8 cellular contexts compared by ENCODE assay signal in the genomic region with DNA sequence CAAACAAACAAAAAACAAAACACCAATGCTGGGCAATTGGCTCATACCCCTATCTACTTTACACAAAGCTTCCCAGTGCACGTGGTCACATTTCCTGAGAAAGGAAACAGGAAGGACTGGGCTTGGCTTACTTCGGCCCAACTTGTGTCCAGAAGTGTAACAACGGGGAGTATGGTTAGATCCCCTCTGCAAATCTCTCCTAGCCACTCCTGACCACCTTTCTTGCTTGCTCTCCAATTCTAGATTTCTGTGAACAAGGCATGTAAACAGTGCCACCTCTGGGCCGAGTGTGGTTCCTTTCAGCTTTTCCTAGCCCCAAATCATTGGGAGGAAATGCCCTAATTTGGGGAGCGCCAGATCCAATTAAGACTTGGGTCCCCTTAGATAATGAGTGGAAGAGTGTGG. TPM values are rescaled to one million over a fixed set of nuclear protein-coding genes. Genes with fewer than 3 reads are reported as not detected.
DNase-seq lines count a peak whose midpoint lies in the region; ATAC-seq, FAIRE-seq and TF ChIP-seq lines count a peak whose summit lies in the region.

No MANE protein-coding gene starts in this region.

- no peaks in the 10 kb centered on the region for H3K79me2 ChIP-seq in PC-9 (ENCODE audit: low read depth)

- intact Hi-C loops in PC-9 (cut with micrococcal nuclease; ENCODE audit: unreplicated experiment), result loop anchor here (2.0 kb wide), 1 partner anchor 77 kb away; no protein-coding TSS in a partner anchor
- intact Hi-C loops in posterior cingulate gyrus (cut with DNase I), result no loop called here
- intact Hi-C loops in lower leg skin (cut with DNase I; ENCODE audit: low total_unique reads), result no loop called here

- ATAC-seq in GM21825 (IDR thresholded peaks at IDR 0.05; ENCODE audit: unreplicated experiment), result no peak
- ATAC-seq in stimulated activated naive CD8-positive, alpha-beta T cell treated with anti-CD3 and anti-CD28 coated beads, Interleukin-15, Interleukin-2, amounts not matched to agents 100 U/mL and 50 U/mL, for 24 hours, result no peak

- no peaks in the 10 kb centered on the region for H3F3A ChIP-seq in PC-9 (ENCODE audit: insufficient read depth, low read depth)

- no peak for FAIRE-seq in H54 (lab: Jason Lieb, UNC)

- peak; percentile 39; the same call in 1 of the 2 replicates for TF ChIP-seq CTCF in PC-9 (conservative IDR thresholded peaks at IDR 0.05)
- no peak for TF ChIP-seq CTCF in lower leg skin (IDR thresholded peaks at IDR 0.05)

- 60 to 65% methylated on average over 5 of the region's 5 CpGs for WGBS in lower leg skin, 2 donors

- H3K4me1 ChIP-seq in PC-9 (replicated peaks; ENCODE audit: insufficient read depth), result no peaks in the 10 kb centered on the region

- no peaks in the 10 kb centered on the region for H3K36me3 ChIP-seq in PC-9 (ENCODE audit: low read depth)

- no peak for TF ChIP-seq POLR2A in H54 (IDR thresholded peaks at IDR 0.05; ENCODE audit: low read depth, low read length)
- no peak for TF ChIP-seq POLR2A in lower leg skin (IDR thresholded peaks at IDR 0.05)

- H3K4me2 ChIP-seq in PC-9, result no peak overlapping the region

- peak; percentile 26 for DNase-seq in EH (ENCODE audit: low read depth)
- DNase-seq in PC-9, result no peak
- DNase-seq in fibroblast of peridontal ligament (ENCODE audit: extremely low read depth), result peak; percentile 37
- peak in 6 of 10 donors; percentile 26 to 54 (median 42) for DNase-seq in posterior cingulate gyrus
- no peak for DNase-seq in H54 (ENCODE audit: insufficient read length, low spot score)
- DNase-seq in lower leg skin (ENCODE audit: low spot score in 2 of 2), result no peak
- DNase-seq in stimulated activated naive CD8-positive, alpha-beta T cell treated with anti-CD3 and anti-CD28 coated beads, Interleukin-15, Interleukin-2, amounts not matched to agents 100 U/mL and 50 U/mL, for 24 hours, result no peak

- no TSS peak for BruUV-seq in PC-9 (replicated peaks; lab: Mats Ljungman, UMichigan)

- H3K27ac ChIP-seq in PC-9, result no peak overlapping the region

- no peak overlapping the region for H3K4me3 ChIP-seq in PC-9
- no peak overlapping the region for H3K4me3 ChIP-seq in lower leg skin (ENCODE audit: low read depth, poor library complexity, severe bottlenecking)

- H3K9me2 ChIP-seq in PC-9 (ENCODE audit: insufficient read depth), result no peaks in the 10 kb centered on the region

- POLR2A ChIA-PET in PC-9 (lab: Charles Lee; ENCODE audit: unreplicated experiment), result no interaction called here

- H3K27me3 ChIP-seq in PC-9 (ENCODE audit: insufficient read depth, low read depth), result no peaks in the 10 kb centered on the region

- no peak overlapping the region for H2AFZ ChIP-seq in PC-9

- CTCF ChIA-PET in PC-9 (lab: Charles Lee), result no interaction called here

- no peaks in the 10 kb centered on the region for H4K20me1 ChIP-seq in PC-9 (ENCODE audit: insufficient read depth)

- H3K9me3 ChIP-seq in PC-9 (ENCODE audit: insufficient read depth, low read depth), result no peaks in the 10 kb centered on the region

RNA-seq across cellular contexts. Expression of gene FRAT2, which starts 21.0 kb away (rescaled TPM):
- 11.0 and 13.0 TPM in 2 replicates for total RNA-seq in PC-9 (2021)
- total RNA-seq in lower leg skin, result 10 to 100 TPM; 40.9 to 62.0 (median 57.7) TPM

RNA-seq across cellular contexts. Expression of gene FRAT1, which starts 36.5 kb away (rescaled TPM):
- total RNA-seq in PC-9 (2021) (2.4 and 2.7 TPM in 2 replicates), lower leg skin (10 to 100 TPM in 2 of 4 donors, 1 to 10 TPM in 2; 4.6 to 16.9 (median 9.4) TPM)

RNA-seq across cellular contexts. Expression of gene RRP12, which starts 45.6 kb away (rescaled TPM):
- total RNA-seq in PC-9 (2021) (22.6 and 34.3 TPM in 2 replicates), lower leg skin (10 to 100 TPM; 14.6 to 30.9 (median 22.6) TPM)

Comparison
In these comparisons a context has a peak if more than half of its experiments do, and no peak if none do; other contexts are left out.
1. DNase-seq: peak in EH (single experiment), fibroblast of peridontal ligament (single experiment) and posterior cingulate gyrus (6 of 10); none in PC-9 (0 of 2), H54 (single experiment), lower leg skin (0 of 2) and stimulated activated naive CD8-positive, alpha-beta T cell treated with anti-CD3 and anti-CD28 coated beads, Interleukin-15, Interleukin-2, amounts not matched to agents 100 U/mL and 50 U/mL, for 24 hours (single experiment).